ENCODE assay signal across 9 cellular contexts in genomic region chrX:139931646-139932076, GRCh38. TPM values are rescaled to one million over a fixed set of nuclear protein-coding genes. Genes with fewer than 3 reads are reported as not detected.
DNase-seq lines count a peak whose midpoint lies in the region; ATAC-seq and TF ChIP-seq lines count a peak whose summit lies in the region.
"Had no signal": no experiment of that assay in that cellular context is flagged by ENCODE, and none has a peak within 500 bp of the region (broad histone marks: within the 10 kb centered on the region; RNA-seq: fewer than 3 reads in every experiment).

No MANE protein-coding gene starts in this region.

- H3K36me3 ChIP-seq in brain microvascular endothelial cell (replicated peaks), result no peaks in the 10 kb centered on the region

- H3K4me3 ChIP-seq in brain microvascular endothelial cell (ENCODE audit: low read depth, low read length), result peak overlapping the region; percentile 68

- H3K4me1 Mint-ChIP-seq in mesothelial cell of epicardium, result peaks cover 23% of the 10 kb centered on the region

- H3K27me3 ChIP-seq in brain microvascular endothelial cell (replicated peaks), result no peaks in the 10 kb centered on the region

- no peaks in the 10 kb centered on the region for H3K36me3 Mint-ChIP-seq in mesothelial cell of epicardium

- H3K27ac ChIP-seq in brain microvascular endothelial cell, result peak overlapping the region; percentile 24

- DNase-seq in stimulated activated CD4-positive, alpha-beta T cell treated with anti-CD3 and anti-CD28 coated beads, Interleukin-4, amount 100 ng/mL, for 24 hours, result peak; percentile 4
- no peak for DNase-seq in stimulated activated CD4-positive, alpha-beta T cell treated with anti-CD3 and anti-CD28 coated beads, Interleukin-2, amount 100 ng/mL, for 48 hours
- DNase-seq in brain microvascular endothelial cell (no peak), mesothelial cell of epicardium (ENCODE audit: low spot score in 2 of 2, unreplicated experiment in 2 of 2) (peak in 1 of 2 experiments; percentile 39), UCSD-AML1 (lab: John Stamatoyannopoulos, UW; ENCODE audit: unreplicated experiment) (no peak), NCI-H1930 (lab: John Stamatoyannopoulos, UW) (no peak)

- TF ChIP-seq CTCF in brain microvascular endothelial cell (IDR thresholded peaks at IDR 0.05; ENCODE audit: low read depth, low read length, missing control alignments) (no peak), mesothelial cell of epicardium (IDR thresholded peaks at IDR 0.05; ENCODE audit: unreplicated experiment) (no peak)

- in situ Hi-C loops in brain microvascular endothelial cell (cut with HindIII; ENCODE audit: low pct_ligation_motif_present, low sequenced_read_pairs), result no loop called here

- no peak for ATAC-seq in GM19452 (IDR thresholded peaks at IDR 0.05; ENCODE audit: unreplicated experiment)
- no peak for ATAC-seq in HG03520 (IDR thresholded peaks at IDR 0.05; ENCODE audit: unreplicated experiment)

- H3K9me3 Mint-ChIP-seq in mesothelial cell of epicardium, result no peaks in the 10 kb centered on the region

- H3K27ac Mint-ChIP-seq in mesothelial cell of epicardium, result peak overlapping the region; percentile 50

- H3K4me3 Mint-ChIP-seq in mesothelial cell of epicardium, result peak overlapping the region; percentile 74

- H3K27me3 Mint-ChIP-seq in mesothelial cell of epicardium (ENCODE audit: low read depth), result no peaks in the 10 kb centered on the region

RNA-seq across cellular contexts. Expression of gene ATP11C, which starts 1.2 kb away (rescaled TPM):
- 20.9 to 25.5 TPM (median 22.1 TPM) in 3 replicates for total RNA-seq in mesothelial cell of epicardium

RNA-seq across cellular contexts. Expression of gene CXorf66, which starts 33.7 kb away (rescaled TPM):
- not detected in 3 replicates for total RNA-seq in mesothelial cell of epicardium
- total RNA-seq: dermis microvascular lymphatic vessel endothelial cell had no signal
